19 cellular contexts compared by ENCODE assay signal in genomic region chr19:54077334-54077733, GRCh38. TPM values are rescaled to one million over a fixed set of nuclear protein-coding genes. Genes with fewer than 3 reads are reported as not detected.
"Had no signal": no experiment of that assay in that cellular context is flagged by ENCODE, and none has a peak within 500 bp of the region (broad histone marks: within the 10 kb centered on the region; RNA-seq: fewer than 3 reads in every experiment).

No MANE protein-coding gene starts in this region.

- ATAC-seq: activated CD8-positive, alpha-beta memory T cell treated with anti-CD3 and anti-CD28 coated beads, Interleukin-2, amount 10 ng/mL, durations not matched to agents 7 days and 5 days; natural killer cell treated with Interleukin-12 subunit alpha and Interleukin-12 subunit beta and Interleukin-15 and Interleukin-18, amount 100 ng/mL, for 72 hours; psoas muscle had no signal

- H3K4me3 Mint-ChIP-seq: activated CD8-positive, alpha-beta memory T cell treated with anti-CD3 and anti-CD28 coated beads, Interleukin-2, amount 10 ng/mL, durations not matched to agents 7 days and 5 days; activated naive CD8-positive, alpha-beta T cell treated with anti-CD3 and anti-CD28 coated beads for 36 hours; activated T-cell treated with anti-CD3 and anti-CD28 coated beads, Interleukin-2, amount 50 U/mL, for 24 hours; endodermal cell; natural killer cell treated with Interleukin-12 subunit alpha and Interleukin-12 subunit beta and Interleukin-15 and Interleukin-18, amount 100 ng/mL, for 72 hours had no signal

- H3K9me3 ChIP-seq: right lobe of liver had no signal

- H3K9me3 Mint-ChIP-seq: natural killer cell treated with Interleukin-12 subunit alpha and Interleukin-12 subunit beta and Interleukin-15 and Interleukin-18, amount 100 ng/mL, for 72 hours had no signal

- H3K27ac Mint-ChIP-seq: activated CD8-positive, alpha-beta memory T cell treated with anti-CD3 and anti-CD28 coated beads, Interleukin-2, amount 10 ng/mL, durations not matched to agents 7 days and 5 days; activated naive CD8-positive, alpha-beta T cell treated with anti-CD3 and anti-CD28 coated beads for 36 hours; activated T-cell treated with anti-CD3 and anti-CD28 coated beads, Interleukin-2, amount 50 U/mL, for 24 hours; endodermal cell; natural killer cell treated with Interleukin-12 subunit alpha and Interleukin-12 subunit beta and Interleukin-15 and Interleukin-18, amount 100 ng/mL, for 72 hours had no signal

- H3K36me3 ChIP-seq: brain microvascular endothelial cell, left ventricle myocardium inferior, right lobe of liver, upper lobe of left lung had no signal

- H3K4me1 ChIP-seq: left ventricle myocardium inferior, psoas muscle, right lobe of liver, upper lobe of left lung had no signal

- H3K27ac ChIP-seq: brain microvascular endothelial cell, left ventricle myocardium inferior, psoas muscle, right lobe of liver, upper lobe of left lung had no signal

- H3K27me3 ChIP-seq: brain microvascular endothelial cell, right lobe of liver, upper lobe of left lung had no signal

- H3K36me3 Mint-ChIP-seq: activated naive CD8-positive, alpha-beta T cell treated with anti-CD3 and anti-CD28 coated beads for 36 hours; natural killer cell treated with Interleukin-12 subunit alpha and Interleukin-12 subunit beta and Interleukin-15 and Interleukin-18, amount 100 ng/mL, for 72 hours had no signal

- H3K4me1 Mint-ChIP-seq: activated CD8-positive, alpha-beta memory T cell treated with anti-CD3 and anti-CD28 coated beads, Interleukin-2, amount 10 ng/mL, durations not matched to agents 7 days and 5 days; activated naive CD8-positive, alpha-beta T cell treated with anti-CD3 and anti-CD28 coated beads for 36 hours; endodermal cell had no signal

- H3K27me3 Mint-ChIP-seq: activated CD8-positive, alpha-beta memory T cell treated with anti-CD3 and anti-CD28 coated beads, Interleukin-2, amount 10 ng/mL, durations not matched to agents 7 days and 5 days had no signal

- H3K4me3 ChIP-seq: left ventricle myocardium inferior, psoas muscle, right lobe of liver, upper lobe of left lung had no signal

- DNase-seq: activated CD4-positive, alpha-beta T cell treated with anti-CD3 and anti-CD28 coated beads, Interleukin-2, amount 50 U/mL, for 4 hours; activated CD8-positive, alpha-beta memory T cell treated with anti-CD3 and anti-CD28 coated beads, Interleukin-2, amount 10 ng/mL, durations not matched to agents 7 days and 5 days; activated gamma-delta T cell treated with Interleukin-2 at 50 U/mL for 16 hours; activated naive CD8-positive, alpha-beta T cell treated with anti-CD3 and anti-CD28 coated beads for 36 hours; activated T-cell treated with anti-CD3 and anti-CD28 coated beads, Interleukin-2, amount 50 U/mL, for 24 hours; brain microvascular endothelial cell; endodermal cell; erythroblast; left ventricle myocardium inferior; mesenchymal stem cell; psoas muscle; right lobe of liver; stimulated activated naive CD4-positive, alpha-beta T cell treated with Interleukin-2 at 50 U/mL for 16 hours; upper lobe of left lung had no signal

RNA-seq across cellular contexts. Expression of gene TARM1, which starts 3.8 kb away (rescaled TPM):
- total RNA-seq: activated CD8-positive, alpha-beta memory T cell treated with anti-CD3 and anti-CD28 coated beads, Interleukin-2, amount 10 ng/mL, durations not matched to agents 7 days and 5 days; activated naive CD8-positive, alpha-beta T cell treated with anti-CD3 and anti-CD28 coated beads for 36 hours; cerebellum; dermis microvascular lymphatic vessel endothelial cell; endodermal cell; kidney; left ventricle myocardium inferior; natural killer cell treated with Interleukin-12 subunit alpha and Interleukin-12 subunit beta and Interleukin-15 and Interleukin-18, amount 100 ng/mL, for 72 hours; omental fat pad; psoas muscle; right lobe of liver; upper lobe of left lung had no signal

RNA-seq across cellular contexts. Expression of gene VSTM1, which starts 13.6 kb away (rescaled TPM):
- total RNA-seq: activated CD8-positive, alpha-beta memory T cell treated with anti-CD3 and anti-CD28 coated beads, Interleukin-2, amount 10 ng/mL, durations not matched to agents 7 days and 5 days; activated naive CD8-positive, alpha-beta T cell treated with anti-CD3 and anti-CD28 coated beads for 36 hours; cerebellum; dermis microvascular lymphatic vessel endothelial cell; endodermal cell; left ventricle myocardium inferior; natural killer cell treated with Interleukin-12 subunit alpha and Interleukin-12 subunit beta and Interleukin-15 and Interleukin-18, amount 100 ng/mL, for 72 hours; omental fat pad; psoas muscle had no signal

RNA-seq across cellular contexts. Expression of gene OSCAR, which starts 23.3 kb away (rescaled TPM):
- total RNA-seq: dermis microvascular lymphatic vessel endothelial cell had no signal
